Comparison of ENCODE assay signal across 9 cellular contexts in genomic region chr12:52766351-52767019, GRCh38. TPM values are rescaled to one million over a fixed set of nuclear protein-coding genes. Genes with fewer than 3 reads are reported as not detected.
"Had no signal": no experiment of that assay in that cellular context is flagged by ENCODE, and none has a peak within 500 bp of the region (broad histone marks: within the 10 kb centered on the region; RNA-seq: fewer than 3 reads in every experiment).

No MANE protein-coding gene starts in this region.

- H3K27ac Mint-ChIP-seq: HFFc6 had no signal

- DNase-seq: GM23248, GOT3, H7, HFFc6, IMR-90 had no signal

- H3K4me3 ChIP-seq: GM23248, HAP-1, K562 had no signal

- H3K4me3 Mint-ChIP-seq: HFFc6 had no signal

- H3K9me3 ChIP-seq: HAP-1 had no signal

- H3K36me3 ChIP-seq: HAP-1 had no signal

- H3K4me1 ChIP-seq: HAP-1 had no signal

- H3K27ac ChIP-seq: GM23248 had no signal

RNA-seq across cellular contexts. Expression of gene KRT76, which starts 10.7 kb away (rescaled TPM):
- total RNA-seq: GM23248, H4, H7, HFFc6, HT-29, IMR-90, K562 had no signal

RNA-seq across cellular contexts. Expression of gene KRT3, which starts 29.4 kb away (rescaled TPM):
- total RNA-seq: GM23248, H4, H7, HFFc6, HT-29, IMR-90, K562 had no signal

RNA-seq across cellular contexts. Expression of gene KRT4, which starts 47.4 kb away (rescaled TPM):
- total RNA-seq: H4, H7, HT-29, K562 had no signal
